Comparison of ENCODE assay signal across 17 cellular contexts in the genomic region with DNA sequence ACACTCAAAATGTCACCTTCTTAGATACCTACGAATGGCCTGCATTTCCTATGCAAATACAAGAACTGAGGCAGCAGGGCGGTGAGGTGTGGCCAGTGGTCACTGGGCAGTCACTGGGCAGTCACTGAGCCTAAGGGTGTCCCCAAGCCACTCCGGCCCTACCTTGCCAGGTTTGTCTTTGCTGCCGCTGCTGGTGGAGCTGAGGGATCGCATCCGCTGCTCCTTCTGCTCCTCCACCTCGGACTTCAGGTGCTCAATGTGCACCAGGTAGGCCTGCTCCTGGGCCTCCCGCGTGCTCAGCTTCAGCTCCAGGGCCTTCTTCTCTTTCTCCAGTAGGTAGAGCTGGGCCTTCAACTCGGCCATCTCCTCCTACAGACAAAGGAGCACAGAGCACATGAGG.
DNase-seq lines count a peak whose midpoint lies in the region; ATAC-seq, FAIRE-seq and TF ChIP-seq lines count a peak whose summit lies in the region.
"Had no signal": no experiment of that assay in that cellular context is flagged by ENCODE, and none has a peak within 500 bp of the region (broad histone marks: within the 10 kb centered on the region; RNA-seq: fewer than 3 reads in every experiment).

No MANE protein-coding gene starts in this region.

- H2AFZ ChIP-seq in HepG2 (ENCODE audit: low read length) (no peak overlapping the region), K562 (ENCODE audit: low read depth, low read length) (no peak overlapping the region)

- peak overlapping the region in 2 of 3 experiments; percentile 70 to 91 for H3K27ac Mint-ChIP-seq in nephron

- no peaks in the 10 kb centered on the region for H3K9me3 ChIP-seq in HepG2 (ENCODE audit: low read length)
- no peaks in the 10 kb centered on the region for H3K9me3 ChIP-seq in right lobe of liver
- H3K9me3 ChIP-seq in K562 (replicated peaks; ENCODE audit: control insufficient read depth, insufficient read depth, low read depth, low read length) = no peaks in the 10 kb centered on the region
- H3K9me3 ChIP-seq in psoas muscle = no peaks in the 10 kb centered on the region
- no peaks in the 10 kb centered on the region for H3K9me3 ChIP-seq in right atrium auricular region
- H3K9me3 ChIP-seq: Caco-2, HAP-1 had no signal

- CTCF ChIA-PET in HepG2 (lab: Yijun Ruan, JAX; ENCODE audit: low intra/inter-chr PET ratio, low total read pairs) (no interaction called here), K562 (lab: Yijun Ruan, JAX; ENCODE audit: low intra/inter-chr PET ratio) (no interaction called here)

- peaks cover 62% of the 10 kb centered on the region for H3K36me3 Mint-ChIP-seq in nephron (ENCODE audit: low read depth)

- ATAC-seq in HepG2 (peak; percentile 43), right lobe of liver (no peak), K562 (peak; percentile 2; the same call in 1 of the 3 replicates), psoas muscle (no peak)

- H3K9ac ChIP-seq in HepG2 (ENCODE audit: insufficient read depth, low read depth, low read length) = no peak overlapping the region
- no peak overlapping the region for H3K9ac ChIP-seq in K562 (ENCODE audit: insufficient read depth in 1 of 2, low read depth in 2 of 2, low read length in 2 of 2)

- H3K4me1 ChIP-seq in HepG2 (ENCODE audit: insufficient read depth, low read length) = no peaks in the 10 kb centered on the region
- H3K4me1 ChIP-seq in right lobe of liver = no peaks in the 10 kb centered on the region
- H3K4me1 ChIP-seq in K562 (replicated peaks in 1 of 2; ENCODE audit: control insufficient read depth in 2 of 2, insufficient read depth in 2 of 2, low read length in 2 of 2) = peaks cover 34 to 43% of the 10 kb centered on the region in 2 experiments; a peak in 4 of 5 replicates
- H3K4me1 ChIP-seq in psoas muscle = peaks cover 8% of the 10 kb centered on the region
- peaks cover 0 to 38% of the 10 kb centered on the region in 2 donors for H3K4me1 ChIP-seq in right atrium auricular region
- H3K4me1 ChIP-seq: HAP-1 had no signal

- H3K27me3 ChIP-seq in HepG2 (ENCODE audit: control insufficient read depth in 1 of 2, insufficient read depth in 2 of 2, low read length in 2 of 2) (no peaks in the 10 kb centered on the region), right lobe of liver (no peaks in the 10 kb centered on the region), K562 (ENCODE audit: control insufficient read depth in 2 of 2, insufficient read depth in 2 of 2, low read length in 2 of 2) (no peaks in the 10 kb centered on the region), psoas muscle (ENCODE audit: insufficient read depth in 3 of 3, low read length in 2 of 3) (no peaks in the 10 kb centered on the region), right atrium auricular region (no peaks in the 10 kb centered on the region)

- TF ChIP-seq CTCF in HepG2 (CRISPR knock-in tag; IDR thresholded peaks at IDR 0.05) (no peak), right lobe of liver (IDR thresholded peaks at IDR 0.05) (no peak), K562 (IDR thresholded peaks at IDR 0.05 in 2 of 3, conservative IDR thresholded peaks at IDR 0.05 in 1 of 3; ENCODE audit: insufficient read depth in 2 of 3, low read depth in 1 of 3, low read length in 3 of 3) (no peak), nephron (IDR thresholded peaks at IDR 0.05; ENCODE audit: unreplicated experiment in 3 of 3) (no peak), psoas muscle (IDR thresholded peaks at IDR 0.05) (no peak), right atrium auricular region (IDR thresholded peaks at IDR 0.05) (no peak)

- H3K27ac ChIP-seq in HepG2 (ENCODE audit: extremely low read length, insufficient read depth, low read length) = no peak overlapping the region
- H3K27ac ChIP-seq in right lobe of liver = no peak overlapping the region
- H3K27ac ChIP-seq in K562 (ENCODE audit: extremely low read depth, low read depth, low read length) = no peak overlapping the region
- H3K27ac ChIP-seq in psoas muscle = no peak overlapping the region
- no peak overlapping the region for H3K27ac ChIP-seq in right atrium auricular region
- H3K27ac ChIP-seq: 22Rv1, HL-60 had no signal

- H3K4me1 Mint-ChIP-seq in nephron = peaks cover 66% of the 10 kb centered on the region

- H4K20me1 ChIP-seq in HepG2 (ENCODE audit: insufficient read depth, low read length) (no peaks in the 10 kb centered on the region), K562 (replicated peaks; ENCODE audit: control insufficient read depth, insufficient read depth, low read length) (no peaks in the 10 kb centered on the region)

- DNase-seq in HepG2 (ENCODE audit: low spot score) (no peak), right lobe of liver (no peak), K562 (ENCODE audit: extremely low read depth in 1 of 4, low spot score in 3 of 4) (no peak), psoas muscle (no peak), NCI-H1092 (lab: John Stamatoyannopoulos, UW) (no peak), NCI-H526 (lab: John Stamatoyannopoulos, UW) (no peak), right atrium auricular region (ENCODE audit: low spot score) (no peak)
- DNase-seq: Caco-2; CD8-positive, alpha-beta memory T cell; DND-41; GDM1 had no signal

- TF ChIP-seq RAD21 in HepG2 (CRISPR knock-in tag; IDR thresholded peaks at IDR 0.05) (no peak), K562 (CRISPR knock-in tag; conservative IDR thresholded peaks at IDR 0.05 in 1 of 2, IDR thresholded peaks at IDR 0.05 in 1 of 2) (no peak)

- H3K36me3 ChIP-seq in HepG2 (replicated peaks in 1 of 2; ENCODE audit: control insufficient read depth in 1 of 2, insufficient read depth in 2 of 2, low read length in 2 of 2) = no peaks in the 10 kb centered on the region
- peaks cover 0 to 70% (median 12%) of the 10 kb centered on the region in 4 donors for H3K36me3 ChIP-seq in right lobe of liver
- H3K36me3 ChIP-seq in K562 (ENCODE audit: control insufficient read depth, insufficient read depth, low read length) = no peaks in the 10 kb centered on the region
- peaks cover 0 to 30% of the 10 kb centered on the region in 2 donors for H3K36me3 ChIP-seq in psoas muscle (ENCODE audit: insufficient read depth in 1 of 2, low read depth in 1 of 2)
- H3K36me3 ChIP-seq in right atrium auricular region = peaks cover 14% of the 10 kb centered on the region
- H3K36me3 ChIP-seq: HAP-1 had no signal

- no peaks in the 10 kb centered on the region for H3K9me3 Mint-ChIP-seq in nephron
- H3K9me3 Mint-ChIP-seq: CD8-positive, alpha-beta memory T cell had no signal

- BruUV-seq in HepG2 (replicated peaks; lab: Mats Ljungman, UMichigan) = no TSS peak
- no TSS peak for BruUV-seq in K562 (replicated peaks; lab: Mats Ljungman, UMichigan)

- TF ChIP-seq EP300 in HepG2 (IDR thresholded peaks at IDR 0.05; ENCODE audit: low read depth in 2 of 2, low read length in 2 of 2) = no peak
- no peak for TF ChIP-seq EP300 in HepG2 (CRISPR knock-in tag; IDR thresholded peaks at IDR 0.05; ENCODE audit: borderline replicate concordance)
- TF ChIP-seq EP300 in K562 (IDR thresholded peaks at IDR 0.05; ENCODE audit: low read length) = no peak

- H3K4me2 ChIP-seq in HepG2 (ENCODE audit: low read depth, low read length) (no peak overlapping the region), K562 (ENCODE audit: insufficient read depth, low read length) (no peak overlapping the region)

- H3K9me1 ChIP-seq in K562 (ENCODE audit: control insufficient read depth, insufficient read depth, low read length) = no peaks in the 10 kb centered on the region

- FAIRE-seq in HepG2 (lab: Jason Lieb, UNC) (no peak), K562 (lab: Jason Lieb, UNC) (no peak)
- FAIRE-seq: GM12892, H1 had no signal

- no peaks in the 10 kb centered on the region for H3K79me2 ChIP-seq in HepG2 (ENCODE audit: insufficient read depth, low read length)
- H3K79me2 ChIP-seq in K562 (ENCODE audit: control insufficient read depth, insufficient read depth, low read length) = no peaks in the 10 kb centered on the region

- H3K4me3 Mint-ChIP-seq in nephron = no peak overlapping the region
- H3K4me3 Mint-ChIP-seq: CD8-positive, alpha-beta memory T cell had no signal

- WGBS in HepG2 (ENCODE audit: low lambda C conversion rate) = 76% methylated on average over 10 of the region's 10 CpGs
- 86% methylated on average over 8 of the region's 10 CpGs for WGBS in right lobe of liver (ENCODE audit: insufficient coverage, low coverage, low lambda C conversion rate, missing lambda C conversion rate)
- WGBS in K562 (ENCODE audit: insufficient coverage, low coverage, missing lambda C conversion rate) = 92% methylated on average over 7 of the region's 10 CpGs
- 94 to 96% (median 94%) methylated on average over 10 of the region's 10 CpGs for WGBS in psoas muscle, 3 donors

- in situ Hi-C loops in HepG2 (cut with HindIII; ENCODE audit: extremely low pct_ligation_motif_present, low pct_unique_long_range_greater_than_20kb) (loop anchor here (25.0 kb wide), 1 partner anchor 463 kb away; a partner anchor contains a TSS), K562 (cut with MboI) (no loop called here)

- H3K27me3 Mint-ChIP-seq in nephron (ENCODE audit: low read depth) = peaks cover 10% of the 10 kb centered on the region

- POLR2A ChIA-PET in HepG2 (lab: Yijun Ruan, JAX) (no interaction called here), K562 (lab: Yijun Ruan, JAX) (no interaction called here)

- intact Hi-C loops in HepG2 (cut with micrococcal nuclease; ENCODE audit: unreplicated experiment) = no loop called here
- intact Hi-C loops in right lobe of liver (cut with DNase I) = no loop called here
- intact Hi-C loops in K562 (cut with micrococcal nuclease) = no loop called here
- intact Hi-C loops in psoas muscle (cut with DNase I) = no loop called here

- TF ChIP-seq POLR2A in HepG2 (IDR thresholded peaks at IDR 0.05; ENCODE audit: insufficient read depth in 1 of 2, low read depth in 2 of 2, low read length in 2 of 2) = no peak
- no peak for TF ChIP-seq POLR2A in right lobe of liver (IDR thresholded peaks at IDR 0.05)
- no peak for TF ChIP-seq POLR2A in K562 (conservative IDR thresholded peaks at IDR 0.05)

- H3K4me3 ChIP-seq in HepG2 (replicated peaks in 1 of 3; ENCODE audit: insufficient read depth in 1 of 3, low read depth in 2 of 3, low read length in 3 of 3) = no peak overlapping the region
- no peak overlapping the region for H3K4me3 ChIP-seq in right lobe of liver
- no peak overlapping the region for H3K4me3 ChIP-seq in K562
- no peak overlapping the region for H3K4me3 ChIP-seq in psoas muscle
- H3K4me3 ChIP-seq in right atrium auricular region = no peak overlapping the region
- H3K4me3 ChIP-seq: HAP-1 had no signal

TF ChIP-seq in HepG2, 621 proteins besides CTCF, POLR2A, EP300 and RAD21 (continues in another document):
- no peak for TF ChIP-seq ZSCAN25 (CRISPR knock-in tag; IDR thresholded peaks at IDR 0.05)
- TF ChIP-seq ZNF484 (CRISPR knock-in tag; IDR thresholded peaks at IDR 0.05; ENCODE audit: borderline replicate concordance, low read depth) = no peak

TF ChIP-seq in K562, 482 proteins besides CTCF, POLR2A, EP300 and RAD21:
- TF ChIP-seq ZNF174 (CRISPR knock-in tag; IDR thresholded peaks at IDR 0.05) = no peak

Comparison
In these comparisons a context has a peak if more than half of its experiments do, and no peak if none do; other contexts are left out.
1. ATAC-seq: peak in HepG2 (single experiment) and K562 (single experiment); none in right lobe of liver (0 of 4) and psoas muscle (0 of 4).